8 cellular contexts compared by ENCODE assay signal in the genomic region with DNA sequence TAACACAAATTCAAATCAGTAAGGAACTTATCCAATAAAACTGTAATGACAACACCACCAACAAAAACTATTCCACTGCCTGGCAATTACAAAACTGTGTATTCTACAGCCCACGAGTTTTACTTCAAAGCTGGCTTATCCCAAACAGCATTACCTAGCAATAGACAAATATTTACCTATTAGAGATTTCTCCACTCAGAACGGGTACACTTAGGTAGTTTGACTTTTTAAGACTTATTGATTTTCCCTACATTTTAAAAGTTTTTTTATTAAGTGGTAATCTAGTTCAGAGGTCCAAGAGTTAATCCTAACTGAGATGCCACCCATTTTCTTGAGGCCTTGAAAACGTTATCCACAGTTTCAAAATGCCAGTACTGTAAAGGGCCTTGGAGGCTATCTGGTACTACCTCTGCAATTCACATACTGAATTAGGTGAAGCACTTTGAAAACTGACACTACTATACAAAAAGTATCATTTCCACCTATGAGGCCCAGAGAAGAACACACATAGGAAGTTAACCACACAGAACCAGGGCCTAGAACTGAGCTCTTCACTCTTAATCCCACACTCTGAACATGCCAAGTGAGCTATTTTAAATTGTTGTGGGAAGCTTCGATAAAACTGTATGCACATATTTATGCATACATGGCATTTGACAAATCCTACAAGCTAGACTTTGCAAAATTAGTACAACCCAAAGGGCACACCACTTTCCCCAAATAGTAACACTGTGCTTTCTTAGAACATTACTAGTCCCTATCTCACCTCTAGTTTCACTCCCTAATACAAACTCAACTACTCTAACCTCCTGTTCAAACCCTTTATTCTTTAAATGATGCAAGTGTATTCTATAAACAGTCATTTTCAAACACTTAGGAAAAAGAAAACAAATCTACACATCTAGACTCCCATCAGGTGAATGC. TPM values are rescaled to one million over a fixed set of nuclear protein-coding genes. Genes with fewer than 3 reads are reported as not detected.
DNase-seq lines count a peak whose midpoint lies in the region; ATAC-seq and TF ChIP-seq lines count a peak whose summit lies in the region.

No MANE protein-coding gene starts in this region.

- no peak overlapping the region for H3K27ac ChIP-seq in AG04450 (ENCODE audit: low read depth, low read length)
- H3K27ac ChIP-seq in caudate nucleus (ENCODE audit: low read depth, low read length), result peak overlapping the region; percentile 92

- H3K4me3 Mint-ChIP-seq in IgD-negative memory B cell (peak overlapping the region; percentile 83 to 93 (median 88)), natural killer cell (peak overlapping the region; percentile 76)

- H3K9me3 Mint-ChIP-seq in IgD-negative memory B cell, result no peaks in the 10 kb centered on the region
- H3K9me3 Mint-ChIP-seq in natural killer cell, result no peaks in the 10 kb centered on the region

- H3K4me3 ChIP-seq in AG04450 (ENCODE audit: low read depth, low read length), result peak overlapping the region; percentile 73

- DNase-seq in AG04450 (ENCODE audit: low read depth, low spot score), result no peak
- DNase-seq in caudate nucleus (lab: John Stamatoyannopoulos, UW), result no peak
- no peak for DNase-seq in natural killer cell
- no peak for DNase-seq in SW 1271 (lab: John Stamatoyannopoulos, UW)
- no peak for DNase-seq in C1 segment of cervical spinal cord (lab: John Stamatoyannopoulos, UW)

- TF ChIP-seq CTCF in AG04450 (IDR thresholded peaks at IDR 0.05; ENCODE audit: low read depth, low read length) (no peak), natural killer cell (IDR thresholded peaks at IDR 0.05) (no peak)

- ATAC-seq in natural killer cell (no peak), HG03432 (IDR thresholded peaks at IDR 0.05; ENCODE audit: unreplicated experiment) (no peak), GM21390 (IDR thresholded peaks at IDR 0.05; ENCODE audit: unreplicated experiment) (no peak)

- intact Hi-C loops in natural killer cell (cut with micrococcal nuclease), result loop anchor here (10.0 kb wide), 1 partner anchor 1135 kb away; a partner anchor contains a TSS

- H3K4me1 Mint-ChIP-seq in IgD-negative memory B cell (peaks cover 30 to 48% (median 46%) of the 10 kb centered on the region in 3 donors), natural killer cell (peaks cover 32 to 49% of the 10 kb centered on the region in 2 donors)

- H3K27me3 Mint-ChIP-seq in IgD-negative memory B cell, result no peaks in the 10 kb centered on the region
- H3K27me3 Mint-ChIP-seq in natural killer cell (ENCODE audit: low read depth in 2 of 2), result no peaks in the 10 kb centered on the region

- CTCF ChIA-PET in AG04450 (lab: Charles Lee), result interaction anchor here (1.0 to 3.9 kb wide), 4 partner anchors 11 to 160 kb away, joined by 6 to 28 read pairs (median 14); no protein-coding TSS in a partner anchor

- POLR2A ChIA-PET in AG04450 (lab: Yijun Ruan, JAX), result interaction anchor here (0.6 kb wide), 1 partner anchor 35 kb away, joined by 4 read pairs; no protein-coding TSS in a partner anchor

- no peaks in the 10 kb centered on the region for H3K27me3 ChIP-seq in AG04450 (ENCODE audit: control insufficient read depth, insufficient read depth, low read length)

- H3K9me3 ChIP-seq in AG04450 (ENCODE audit: control insufficient read depth, insufficient read depth, low read length), result no peaks in the 10 kb centered on the region; the same call in 1 of the 2 replicates

- H3K27ac Mint-ChIP-seq in IgD-negative memory B cell (peak overlapping the region; percentile 85 to 93 (median 90)), natural killer cell (peak overlapping the region; percentile 54 to 92)

- no peaks in the 10 kb centered on the region for H3K36me3 Mint-ChIP-seq in IgD-negative memory B cell
- no peaks in the 10 kb centered on the region for H3K36me3 Mint-ChIP-seq in natural killer cell

RNA-seq across cellular contexts. Expression of a gene that starts 2.1 kb away (rescaled TPM):
- polyA plus RNA-seq in AG04450 (2011; rRNA removed) (13.0 and 18.5 TPM in 2 replicates), IgD-negative memory B cell (4.1 TPM)
- 13.9 and 21.1 TPM in 2 replicates for polyA minus RNA-seq in AG04450 (2011; rRNA and poly(A)+ RNA removed)
- total RNA-seq in natural killer cell, result 10 to 100 TPM; 13.1 to 16.2 (median 14.3) TPM
